ENCODE assay signal across 1 cellular context in genomic region chr15:89367485-89368451, GRCh38.
TF ChIP-seq lines count a peak whose summit lies in the region.

No MANE protein-coding gene starts in this region.

TF ChIP-seq in K562, 482 proteins besides CTCF, POLR2A, EP300 and RAD21 (continued from another document and continues in another):
- TF ChIP-seq DEAF1 (CRISPR knock-in tag; IDR thresholded peaks at IDR 0.05) (no peak), ZNF436 (CRISPR knock-in tag; IDR thresholded peaks at IDR 0.05) (no peak), MXD1 (CRISPR knock-in tag; IDR thresholded peaks at IDR 0.05; ENCODE audit: borderline replicate concordance, poor library complexity, severe bottlenecking) (no peak), REST (CRISPR knock-in tag; IDR thresholded peaks at IDR 0.05; ENCODE audit: low read depth) (0 out of 2 replicates have a peak, but pooled peaks have one; percentile 43), BRD9 (IDR thresholded peaks at IDR 0.05; ENCODE audit: low read depth, partially characterized antibody) (no peak), DLX4 (CRISPR knock-in tag; IDR thresholded peaks at IDR 0.05) (no peak), POLR2G (IDR thresholded peaks at IDR 0.05; ENCODE audit: low read depth, low read length) (peak; percentile 69), TCF7 (IDR thresholded peaks at IDR 0.05; ENCODE audit: borderline replicate concordance) (no peak), BACH1 (tag; IDR thresholded peaks at IDR 0.05) (no peak), CREB1 (IDR thresholded peaks at IDR 0.05) (peak; percentile 61), CREB1 (CRISPR knock-in tag; IDR thresholded peaks at IDR 0.05) (peak; percentile 73), SRSF3 (IDR thresholded peaks at IDR 0.05; ENCODE audit: insufficient read depth, low read length) (no peak), ARHGAP35 (IDR thresholded peaks at IDR 0.05; ENCODE audit: partially characterized antibody) (no peak), ZNF384 (IDR thresholded peaks at IDR 0.05; ENCODE audit: low read depth, low read length) (no peak), BHLHE40 (IDR thresholded peaks at IDR 0.05; ENCODE audit: low read length) (no peak), L3MBTL2 (IDR thresholded peaks at IDR 0.05) (peak; percentile 92), ZNF12 (CRISPR knock-in tag; IDR thresholded peaks at IDR 0.05) (no peak), LCOR (CRISPR knock-in tag; IDR thresholded peaks at IDR 0.05) (peak; percentile 72), ID3 (CRISPR knock-in tag; IDR thresholded peaks at IDR 0.05) (no peak), ID3 (tag; IDR thresholded peaks at IDR 0.05) (no peak), POLR3A (IDR thresholded peaks at IDR 0.05; ENCODE audit: borderline replicate concordance, extremely low read depth, insufficient read depth, insufficient read length) (no peak), ZEB2 (IDR thresholded peaks at IDR 0.05) (no peak), CXXC5 (CRISPR knock-in tag; IDR thresholded peaks at IDR 0.05) (peak; percentile 38; the same call in 1 of the 2 replicates), E2F8 (IDR thresholded peaks at IDR 0.05; ENCODE audit: low read depth, partially characterized antibody) (peak; percentile 50), DDX20 (tag; IDR thresholded peaks at IDR 0.05; ENCODE audit: low read depth) (no peak), PCBP1 (IDR thresholded peaks at IDR 0.05; ENCODE audit: low read depth, low read length, poor library complexity, severe bottlenecking) (no peak), ZNF41 (CRISPR knock-in tag; conservative IDR thresholded peaks at IDR 0.05) (no peak), HNRNPL (IDR thresholded peaks at IDR 0.05; ENCODE audit: low read depth, low read length) (no peak), ZNF707 (CRISPR knock-in tag; conservative IDR thresholded peaks at IDR 0.05) (no peak), BRF2 (IDR thresholded peaks at IDR 0.05; ENCODE audit: borderline replicate concordance, insufficient read depth, insufficient read length) (no peak), SNIP1 (IDR thresholded peaks at IDR 0.05; ENCODE audit: low read depth) (no peak), GTF2B (IDR thresholded peaks at IDR 0.05; ENCODE audit: extremely low read depth, insufficient read length) (no peak), CHD1 (IDR thresholded peaks at IDR 0.05; ENCODE audit: low read length) (no peak), CREM (IDR thresholded peaks at IDR 0.05; ENCODE audit: low read depth) (peak; percentile 83), HNRNPLL (IDR thresholded peaks at IDR 0.05; ENCODE audit: low read depth, low read length, poor library complexity, severe bottlenecking) (peak; percentile 60), ZNF778 (CRISPR knock-in tag; IDR thresholded peaks at IDR 0.05) (no peak), ZBTB11 (CRISPR knock-in tag; IDR thresholded peaks at IDR 0.05) (peak in 1 of 3 experiments; percentile 68; a peak in 2 of 6 replicates), NR4A1 (CRISPR knock-in tag; IDR thresholded peaks at IDR 0.05) (no peak), NR4A1 (tag; IDR thresholded peaks at IDR 0.05) (0 out of 2 replicates have a peak, but pooled peaks have one; percentile 21)
